ENCODE assay signal across 23 cellular contexts in genomic region chr7:133978502-133979295, GRCh38.
DNase-seq lines count a peak whose midpoint lies in the region; ATAC-seq and TF ChIP-seq lines count a peak whose summit lies in the region.
"Had no signal": no experiment of that assay in that cellular context is flagged by ENCODE, and none has a peak within 500 bp of the region (broad histone marks: within the 10 kb centered on the region; RNA-seq: fewer than 3 reads in every experiment).

No MANE protein-coding gene starts in this region.

- H3K4me1 Mint-ChIP-seq in endothelial cell (ENCODE audit: unreplicated experiment), result peaks cover 35% of the 10 kb centered on the region
- H3K4me1 Mint-ChIP-seq in nephron, result peaks cover 28% of the 10 kb centered on the region
- H3K4me1 Mint-ChIP-seq: activated CD4-positive, alpha-beta T cell treated with anti-CD3 and anti-CD28 coated beads for 36 hours had no signal

- no peak overlapping the region for H3K9ac ChIP-seq in BLaER1 treated with 17β-estradiol and CSF1 and Interleukin-3, amounts not matched to agents 10 nM and 100 nM

- no peak overlapping the region for H3K4me3 ChIP-seq in BLaER1 treated with 17β-estradiol and CSF1 and Interleukin-3, amounts not matched to agents 10 nM and 100 nM
- H3K4me3 ChIP-seq: hepatocyte, SJCRH30, smooth muscle cell, upper lobe of right lung had no signal

- no peaks in the 10 kb centered on the region for H3K27me3 ChIP-seq in BLaER1 treated with 17β-estradiol and CSF1 and Interleukin-3, amounts not matched to agents 10 nM and 100 nM
- H3K27me3 ChIP-seq: brain microvascular endothelial cell, hepatocyte, SJCRH30, upper lobe of right lung had no signal

- H3K36me3 Mint-ChIP-seq in endothelial cell (ENCODE audit: low read depth, unreplicated experiment), result no peaks in the 10 kb centered on the region
- H3K36me3 Mint-ChIP-seq in nephron (ENCODE audit: low read depth), result peaks cover 8% of the 10 kb centered on the region

- H3K9me3 Mint-ChIP-seq in endothelial cell (ENCODE audit: unreplicated experiment) (no peaks in the 10 kb centered on the region), nephron (no peaks in the 10 kb centered on the region)

- ATAC-seq in HG03135 (IDR thresholded peaks at IDR 0.05; ENCODE audit: unreplicated experiment) (no peak), HG03520 (IDR thresholded peaks at IDR 0.05; ENCODE audit: unreplicated experiment) (no peak)
- ATAC-seq: activated CD4-positive, alpha-beta T cell treated with anti-CD3 and anti-CD28 coated beads for 36 hours; esophagus mucosa; T-cell; upper lobe of right lung had no signal

- H3K4me1 ChIP-seq in BLaER1 treated with 17β-estradiol and CSF1 and Interleukin-3, amounts not matched to agents 10 nM and 100 nM, result peaks cover 5 to 22% (median 14%) of the 10 kb centered on the region in 10 experiments; a peak in 18 of 20 replicates
- H3K4me1 ChIP-seq: SJCRH30, upper lobe of right lung had no signal

- DNase-seq in NCI-H2227 treated with DMSO at 0.1 percent for 48 hours (lab: John Stamatoyannopoulos, UW) (peak; percentile 13), endothelial cell (ENCODE audit: low spot score) (peak; percentile 55), NCI-H510A (lab: John Stamatoyannopoulos, UW) (no peak)
- DNase-seq in activated CD8-positive, alpha-beta memory T cell treated with anti-CD3 and anti-CD28 coated beads, Interleukin-2, amount 50 U/mL, for 48 hours, result no peak
- DNase-seq: activated CD4-positive, alpha-beta T cell treated with anti-CD3 and anti-CD28 coated beads for 36 hours; activated naive CD4-positive, alpha-beta T cell; activated T-cell treated with anti-CD3 and anti-CD28 coated beads, Interleukin-2, amount 50 U/mL, for 24 hours; brain microvascular endothelial cell; effector CD8-positive, alpha-beta T cell; foreskin melanocyte; NCI-H1417 treated with DMSO at 0.1 percent for 48 hours; NCI-H2107; stimulated activated CD4-positive, alpha-beta T cell treated with anti-CD3 and anti-CD28 coated beads, Interleukin-2, amount 100 ng/mL, for 24 hours; T-cell; upper lobe of right lung had no signal

- peak overlapping the region; percentile 7 for H3K4me3 Mint-ChIP-seq in endothelial cell (ENCODE audit: unreplicated experiment)
- H3K4me3 Mint-ChIP-seq in nephron, result no peak overlapping the region
- H3K4me3 Mint-ChIP-seq: activated CD4-positive, alpha-beta T cell treated with anti-CD3 and anti-CD28 coated beads for 36 hours; activated T-cell treated with anti-CD3 and anti-CD28 coated beads, Interleukin-2, amount 50 U/mL, for 24 hours; T-cell had no signal

- no peak overlapping the region for H3K27ac ChIP-seq in BLaER1 treated with 17β-estradiol and CSF1 and Interleukin-3, amounts not matched to agents 10 nM and 100 nM
- H3K27ac ChIP-seq: brain microvascular endothelial cell, hepatocyte, SJCRH30, upper lobe of right lung had no signal

- H3K4me2 ChIP-seq in BLaER1 treated with 17β-estradiol and CSF1 and Interleukin-3, amounts not matched to agents 10 nM and 100 nM, result peak overlapping the region in 8 of 11 experiments; percentile 32 to 65 (median 52); a peak in 12 of 22 replicates
- H3K4me2 ChIP-seq: hepatocyte, smooth muscle cell had no signal

- TF ChIP-seq CTCF in endothelial cell (IDR thresholded peaks at IDR 0.05; ENCODE audit: unreplicated experiment) (no peak), nephron (IDR thresholded peaks at IDR 0.05; ENCODE audit: unreplicated experiment in 3 of 3) (no peak)

- peaks cover 0 to 17% (median 0%) of the 10 kb centered on the region in 11 experiments; a peak in 3 of 22 replicates for H3K36me3 ChIP-seq in BLaER1 treated with 17β-estradiol and CSF1 and Interleukin-3, amounts not matched to agents 10 nM and 100 nM
- H3K36me3 ChIP-seq: brain microvascular endothelial cell, SJCRH30, upper lobe of right lung had no signal

- H3K9me3 ChIP-seq in BLaER1 treated with 17β-estradiol and CSF1 and Interleukin-3, amounts not matched to agents 10 nM and 100 nM (replicated peaks in 1 of 11), result peaks cover 0 to 8% (median 0%) of the 10 kb centered on the region in 11 experiments; a peak in 2 of 22 replicates
- H3K9me3 ChIP-seq: SJCRH30, upper lobe of right lung had no signal

- H4K20me1 ChIP-seq in BLaER1 treated with 17β-estradiol and CSF1 and Interleukin-3, amounts not matched to agents 10 nM and 100 nM, result no peaks in the 10 kb centered on the region

- H3K27me3 Mint-ChIP-seq in endothelial cell (ENCODE audit: unreplicated experiment) (no peaks in the 10 kb centered on the region), nephron (ENCODE audit: low read depth) (no peaks in the 10 kb centered on the region)
- H3K27me3 Mint-ChIP-seq: activated CD4-positive, alpha-beta T cell treated with anti-CD3 and anti-CD28 coated beads for 36 hours; activated T-cell treated with anti-CD3 and anti-CD28 coated beads, Interleukin-2, amount 50 U/mL, for 24 hours; T-cell had no signal

- H3K27ac Mint-ChIP-seq in endothelial cell (ENCODE audit: unreplicated experiment), result peak overlapping the region; percentile 96
- peak overlapping the region in 2 of 3 experiments; percentile 9 to 55 for H3K27ac Mint-ChIP-seq in nephron
- H3K27ac Mint-ChIP-seq: activated CD4-positive, alpha-beta T cell treated with anti-CD3 and anti-CD28 coated beads for 36 hours; activated T-cell treated with anti-CD3 and anti-CD28 coated beads, Interleukin-2, amount 50 U/mL, for 24 hours; T-cell had no signal

Comparison
In these comparisons a context has a peak if more than half of its experiments do, and no peak if none do; other contexts are left out.
1. DNase-seq: peak in NCI-H2227 treated with DMSO at 0.1 percent for 48 hours (single experiment) and endothelial cell (single experiment); none in NCI-H510A (single experiment) and activated CD8-positive, alpha-beta memory T cell treated with anti-CD3 and anti-CD28 coated beads, Interleukin-2, amount 50 U/mL, for 48 hours (single experiment).